8 cellular contexts compared by ENCODE assay signal in genomic region chr10:102409604-102410426, GRCh38.
A peak's percentile ranks its signal among the peaks of the same experiment; 100 is the strongest.
DNase-seq lines count a peak whose midpoint lies in the region; ATAC-seq lines count a peak whose summit lies in the region.

No MANE protein-coding gene starts in this region.

- H3K4me3 ChIP-seq in iPS-11a (ENCODE audit: low read depth, low read length), result peak overlapping the region; percentile 41

- DNase-seq in NCI-H2171 treated with DMSO at 0.1 percent for 48 hours (lab: John Stamatoyannopoulos, UW) (peak; percentile 1), NCI-H2171 (lab: John Stamatoyannopoulos, UW) (no peak), SHP77 treated with DMSO at 0.1 percent for 48 hours (lab: John Stamatoyannopoulos, UW) (no peak)
- DNase-seq in activated naive CD8-positive, alpha-beta T cell treated with anti-CD3 and anti-CD28 coated beads, Interleukin-2, amount 50 U/mL, for 24 hours, result no peak
- no peak for DNase-seq in stimulated activated naive B cell treated with anti-CD40 and anti-IgM and Interleukin-4, amounts not matched to agents 10 μg/mL and 1 μg/mL and 100 μg/mL, for 72 hours
- no peak for DNase-seq in stimulated activated CD8-positive, alpha-beta memory T cell treated with anti-CD3 and anti-CD28 coated beads, Interleukin-4, amount 100 ng/mL, for 48 hours

- peak overlapping the region; percentile 75 for H3K4me3 Mint-ChIP-seq in activated naive CD8-positive, alpha-beta T cell treated with anti-CD3 and anti-CD28 coated beads, Interleukin-2, amount 50 U/mL, for 24 hours
- H3K4me3 Mint-ChIP-seq in stimulated activated naive B cell treated with anti-CD40 and anti-IgM and Interleukin-4, amounts not matched to agents 10 μg/mL and 1 μg/mL and 100 μg/mL, for 72 hours, result peak overlapping the region; percentile 66 to 83

- H3K27me3 Mint-ChIP-seq in activated naive CD8-positive, alpha-beta T cell treated with anti-CD3 and anti-CD28 coated beads, Interleukin-2, amount 50 U/mL, for 24 hours, result peaks cover 23% of the 10 kb centered on the region
- H3K27me3 Mint-ChIP-seq in stimulated activated naive B cell treated with anti-CD40 and anti-IgM and Interleukin-4, amounts not matched to agents 10 μg/mL and 1 μg/mL and 100 μg/mL, for 72 hours, result peaks cover 49 to 70% of the 10 kb centered on the region in 2 donors

- H3K27ac Mint-ChIP-seq in activated naive CD8-positive, alpha-beta T cell treated with anti-CD3 and anti-CD28 coated beads, Interleukin-2, amount 50 U/mL, for 24 hours, result peak overlapping the region; percentile 52
- peak overlapping the region; percentile 60 for H3K27ac Mint-ChIP-seq in stimulated activated naive B cell treated with anti-CD40 and anti-IgM and Interleukin-4, amounts not matched to agents 10 μg/mL and 1 μg/mL and 100 μg/mL, for 72 hours

- no peaks in the 10 kb centered on the region for H3K9me3 Mint-ChIP-seq in activated naive CD8-positive, alpha-beta T cell treated with anti-CD3 and anti-CD28 coated beads, Interleukin-2, amount 50 U/mL, for 24 hours
- H3K9me3 Mint-ChIP-seq in stimulated activated naive B cell treated with anti-CD40 and anti-IgM and Interleukin-4, amounts not matched to agents 10 μg/mL and 1 μg/mL and 100 μg/mL, for 72 hours, result no peaks in the 10 kb centered on the region

- peaks cover 52% of the 10 kb centered on the region for H3K4me1 Mint-ChIP-seq in activated naive CD8-positive, alpha-beta T cell treated with anti-CD3 and anti-CD28 coated beads, Interleukin-2, amount 50 U/mL, for 24 hours
- H3K4me1 Mint-ChIP-seq in stimulated activated naive B cell treated with anti-CD40 and anti-IgM and Interleukin-4, amounts not matched to agents 10 μg/mL and 1 μg/mL and 100 μg/mL, for 72 hours, result peaks cover 37 to 61% of the 10 kb centered on the region in 2 donors

- no peaks in the 10 kb centered on the region for H3K36me3 Mint-ChIP-seq in activated naive CD8-positive, alpha-beta T cell treated with anti-CD3 and anti-CD28 coated beads, Interleukin-2, amount 50 U/mL, for 24 hours (ENCODE audit: low read depth)
- peaks cover 3 to 8% of the 10 kb centered on the region in 2 donors for H3K36me3 Mint-ChIP-seq in stimulated activated naive B cell treated with anti-CD40 and anti-IgM and Interleukin-4, amounts not matched to agents 10 μg/mL and 1 μg/mL and 100 μg/mL, for 72 hours

- ATAC-seq in activated naive CD8-positive, alpha-beta T cell treated with anti-CD3 and anti-CD28 coated beads, Interleukin-2, amount 50 U/mL, for 24 hours, result no peak
- ATAC-seq in stimulated activated naive B cell treated with anti-CD40 and anti-IgM and Interleukin-4, amounts not matched to agents 10 μg/mL and 1 μg/mL and 100 μg/mL, for 72 hours (replicated peaks), result no peak
- ATAC-seq in GM18909 (IDR thresholded peaks at IDR 0.05; ENCODE audit: poor library complexity, unreplicated experiment), result no peak
